Comparison of ENCODE assay signal across 10 cellular contexts in the genomic region with DNA sequence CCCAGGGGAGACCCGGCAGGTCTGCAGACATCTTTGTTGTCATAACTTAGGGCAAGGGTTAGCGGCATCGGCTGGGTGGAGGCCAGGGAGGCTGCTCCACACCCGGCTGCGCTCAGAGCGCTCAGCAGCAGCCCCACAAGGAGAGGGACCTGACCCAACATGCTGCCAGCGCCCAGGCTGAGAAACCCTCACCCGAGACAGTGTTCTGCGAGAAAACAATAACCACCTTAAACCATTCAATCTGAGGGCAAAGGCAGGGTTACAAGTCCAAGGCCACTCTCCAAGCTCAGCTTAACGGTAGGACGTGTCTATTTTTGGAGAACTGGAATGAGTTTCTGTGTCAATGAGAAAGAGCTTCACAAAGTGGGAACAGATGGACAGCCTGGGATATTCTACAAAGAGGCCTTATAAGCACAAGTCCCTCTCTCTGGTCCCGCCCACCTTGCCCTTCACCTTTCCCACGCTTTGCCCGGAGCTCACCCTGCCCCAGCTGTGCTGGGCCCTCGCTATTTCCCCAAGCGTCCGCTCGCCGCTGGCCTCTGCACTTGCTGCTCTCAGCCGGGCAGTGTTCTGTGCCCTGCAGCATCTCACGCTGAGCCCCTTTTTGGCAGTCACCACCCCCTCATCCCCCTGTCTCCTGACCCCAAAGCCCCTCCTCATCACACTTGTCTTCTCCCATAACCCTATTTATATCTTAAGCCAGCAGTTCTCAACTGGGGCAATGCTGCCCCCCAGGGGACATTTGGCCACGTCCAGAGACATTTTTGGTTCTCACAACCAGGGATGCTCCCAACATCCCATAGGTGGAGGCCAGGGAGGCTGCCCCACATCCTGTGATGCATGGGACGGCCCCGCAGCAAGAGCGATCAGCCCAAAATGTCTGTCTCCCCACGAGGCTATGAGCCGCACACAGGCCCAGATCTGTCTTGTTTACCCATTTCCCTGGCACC. TPM values are rescaled to one million over a fixed set of nuclear protein-coding genes. Genes with fewer than 3 reads are reported as not detected.
DNase-seq lines count a peak whose midpoint lies in the region; ATAC-seq, FAIRE-seq and TF ChIP-seq lines count a peak whose summit lies in the region.
"Had no signal": no experiment of that assay in that cellular context is flagged by ENCODE, and none has a peak within 500 bp of the region (broad histone marks: within the 10 kb centered on the region; RNA-seq: fewer than 3 reads in every experiment).

No MANE protein-coding gene starts in this region.

- H2AFZ ChIP-seq in astrocyte (ENCODE audit: low read depth, low read length) = no peak overlapping the region

- H3K27me3 ChIP-seq in astrocyte (ENCODE audit: insufficient read depth, low read length) (no peaks in the 10 kb centered on the region), mesendoderm (ENCODE audit: insufficient read depth, low read length, poor library complexity) (no peaks in the 10 kb centered on the region)
- H3K27me3 ChIP-seq: ascending aorta, thyroid gland had no signal

- H2BK15ac ChIP-seq in mesendoderm (replicated peaks; ENCODE audit: low read depth) = no peak overlapping the region

- H3K9me3 Mint-ChIP-seq in astrocyte (ENCODE audit: unreplicated experiment) = peaks cover 2% of the 10 kb centered on the region

- peaks cover 13% of the 10 kb centered on the region for H3K79me2 ChIP-seq in astrocyte (ENCODE audit: insufficient read depth, low read length)
- H3K79me2 ChIP-seq in mesendoderm (ENCODE audit: control insufficient read depth, insufficient read depth, low read length) = no peaks in the 10 kb centered on the region

- H2BK5ac ChIP-seq in mesendoderm (ENCODE audit: low read length) = no peak overlapping the region

- H3K4me3 Mint-ChIP-seq in astrocyte (ENCODE audit: unreplicated experiment) = no peak overlapping the region

- H4K8ac ChIP-seq in mesendoderm (ENCODE audit: low read depth, low read length) = no peak overlapping the region

- H3K4me1 ChIP-seq in astrocyte (ENCODE audit: insufficient read depth, low read length) = no peaks in the 10 kb centered on the region
- H3K4me1 ChIP-seq in mesendoderm (ENCODE audit: control insufficient read depth, low read depth, low read length) = no peaks in the 10 kb centered on the region
- H3K4me1 ChIP-seq: ascending aorta, thyroid gland had no signal

- no peak overlapping the region for H3K56ac ChIP-seq in mesendoderm (ENCODE audit: low read length)

- H2BK120ac ChIP-seq in mesendoderm (ENCODE audit: low read depth, low read length) = no peak overlapping the region

- H3K27ac Mint-ChIP-seq in astrocyte (ENCODE audit: unreplicated experiment) = no peak overlapping the region

- H4K5ac ChIP-seq in mesendoderm (ENCODE audit: low read length) = no peak overlapping the region

- TF ChIP-seq CTCF in GM12873 (IDR thresholded peaks at IDR 0.05; ENCODE audit: insufficient read depth, low read depth, low read length, missing control alignments) (peak; percentile 11), astrocyte (IDR thresholded peaks at IDR 0.05; ENCODE audit: insufficient read depth, low read depth, low read length) (peak; percentile 7)

- H3K9ac ChIP-seq in astrocyte (ENCODE audit: low read length) (no peak overlapping the region), mesendoderm (ENCODE audit: low read length) (no peak overlapping the region)

- no peak overlapping the region for H3K4ac ChIP-seq in mesendoderm (ENCODE audit: low read depth, low read length)

- H3K4me3 ChIP-seq in astrocyte (ENCODE audit: insufficient read depth, low read depth, low read length) = no peak overlapping the region
- no peak overlapping the region for H3K4me3 ChIP-seq in mesendoderm (ENCODE audit: low read length)
- H3K4me3 ChIP-seq: ascending aorta, thyroid gland had no signal

- H3K4me2 ChIP-seq in astrocyte (ENCODE audit: low read length) = no peak overlapping the region
- H3K4me2 ChIP-seq in mesendoderm (ENCODE audit: low read length) = no peak overlapping the region

- peaks cover 20% of the 10 kb centered on the region for H3K36me3 Mint-ChIP-seq in astrocyte (ENCODE audit: low read depth, unreplicated experiment)

- H3K36me3 ChIP-seq in astrocyte (ENCODE audit: insufficient read depth, low read length) (peaks cover 10% of the 10 kb centered on the region), mesendoderm (ENCODE audit: control insufficient read depth, insufficient read depth, low read length) (peaks cover 2% of the 10 kb centered on the region)

- WGBS in mesendoderm (ENCODE audit: extremely low coverage, insufficient coverage, low lambda C conversion rate) = no CpG with 5 or more reads among the region's 27 CpGs

- H4K20me1 ChIP-seq in astrocyte (ENCODE audit: insufficient read depth, low read length) = peaks cover 39% of the 10 kb centered on the region

- FAIRE-seq in astrocyte (lab: Jason Lieb, UNC) = no peak

- H3K79me1 ChIP-seq in mesendoderm (ENCODE audit: low read length) = no peaks in the 10 kb centered on the region

- DNase-seq in astrocyte (ENCODE audit: low read depth) (no peak), mesendoderm (peak; percentile 66), NCI-H1105 (lab: John Stamatoyannopoulos, UW) (no peak)
- DNase-seq in stimulated activated CD4-positive, alpha-beta T cell treated with anti-CD3 and anti-CD28 coated beads, Interleukin-2, amount 100 ng/mL, for 48 hours = no peak
- DNase-seq: head of caudate nucleus, thyroid gland had no signal

- H3K9me3 ChIP-seq in astrocyte (ENCODE audit: insufficient read depth, low read depth, low read length) = peaks cover 4% of the 10 kb centered on the region
- H3K9me3 ChIP-seq: thyroid gland had no signal

- H2AK5ac ChIP-seq in mesendoderm (ENCODE audit: low read length) = no peak overlapping the region

- no peak for ATAC-seq in GM21723 (IDR thresholded peaks at IDR 0.05; ENCODE audit: unreplicated experiment)

- H3K18ac ChIP-seq in mesendoderm (ENCODE audit: low read length) = no peak overlapping the region

- no peak overlapping the region for H3K23ac ChIP-seq in mesendoderm (ENCODE audit: low read length)

- H3K27me3 Mint-ChIP-seq in astrocyte (ENCODE audit: low read depth, unreplicated experiment) = no peaks in the 10 kb centered on the region

- no peaks in the 10 kb centered on the region for H3K4me1 Mint-ChIP-seq in astrocyte (ENCODE audit: low read depth, unreplicated experiment)

- no peak overlapping the region for H3K27ac ChIP-seq in astrocyte (ENCODE audit: low read depth, low read length)
- no peak overlapping the region for H3K27ac ChIP-seq in mesendoderm (ENCODE audit: low read depth, low read length)
- H3K27ac ChIP-seq: ascending aorta, thyroid gland had no signal

RNA-seq across cellular contexts. Expression of gene PPP1R12C, which starts 17.6 kb away (rescaled TPM):
- total RNA-seq in astrocyte = 79.7 and 86.2 TPM in 2 replicates
- polyA plus RNA-seq in mesendoderm (2013, experiment 1 of 2) = 42.5 TPM
- polyA plus RNA-seq in mesendoderm (2013, experiment 2 of 2) = 43.2 TPM

RNA-seq across cellular contexts. Expression of gene EPS8L1, which starts 24.2 kb away (rescaled TPM):
- total RNA-seq in astrocyte = 7.6 and 9.2 TPM in 2 replicates
- 13.8 TPM for polyA plus RNA-seq in mesendoderm (2013, experiment 1 of 2)
- 11.6 TPM for polyA plus RNA-seq in mesendoderm (2013, experiment 2 of 2)
- total RNA-seq: ascending aorta had no signal

RNA-seq across cellular contexts. Expression of gene RDH13, which starts 36.9 kb away (rescaled TPM):
- 18.8 and 22.6 TPM in 2 replicates for total RNA-seq in astrocyte
- 14.3 TPM for polyA plus RNA-seq in mesendoderm (2013, experiment 1 of 2)
- polyA plus RNA-seq in mesendoderm (2013, experiment 2 of 2) = 14.3 TPM

RNA-seq across cellular contexts. Expression of gene TNNT1, which starts 49.2 kb away (rescaled TPM):
- 7.1 and 8.3 TPM in 2 replicates for total RNA-seq in astrocyte
- 35.9 TPM for polyA plus RNA-seq in mesendoderm (2013, experiment 1 of 2)
- polyA plus RNA-seq in mesendoderm (2013, experiment 2 of 2) = 40.3 TPM
- total RNA-seq: ascending aorta, thyroid gland had no signal

RNA-seq across cellular contexts. Expression of gene TNNI3, which starts 57.7 kb away (rescaled TPM):
- not detected in 2 replicates for total RNA-seq in astrocyte
- polyA plus RNA-seq in mesendoderm (2013, experiment 1 of 2) = 4.3 TPM
- 4.0 TPM for polyA plus RNA-seq in mesendoderm (2013, experiment 2 of 2)
- total RNA-seq: ascending aorta, HT1080, thyroid gland had no signal
